27 cellular contexts compared by ENCODE assay signal in genomic region chr12:6858796-6859195, GRCh38. TPM values are rescaled to one million over a fixed set of nuclear protein-coding genes. Genes with fewer than 3 reads are reported as not detected.
"Had no signal": no experiment of that assay in that cellular context is flagged by ENCODE, and none has a peak within 500 bp of the region (broad histone marks: within the 10 kb centered on the region; RNA-seq: fewer than 3 reads in every experiment).

No MANE protein-coding gene starts in this region.

- H3K9me3 ChIP-seq: colonic mucosa, esophagus muscularis mucosa, esophagus squamous epithelium, gastrocnemius medialis, gastroesophageal sphincter, heart left ventricle had no signal

- FAIRE-seq: colon, endometrium, endothelial cell of umbilical vein, frontal cortex had no signal

- H3K27ac ChIP-seq: colonic mucosa, coronary artery, epithelial cell of prostate, esophagus muscularis mucosa, esophagus squamous epithelium, foreskin keratinocyte, gastrocnemius medialis, gastroesophageal sphincter, heart left ventricle had no signal

- H3K4me1 ChIP-seq: foreskin keratinocyte had no signal

- DNase-seq: colonic mucosa; cortex of kidney; dermis blood vessel endothelial cell; dorsolateral prefrontal cortex; effector CD4-positive, alpha-beta T cell; effector CD8-positive, alpha-beta T cell; effector memory CD4-positive, alpha-beta T cell; effector memory CD8-positive, alpha-beta T cell; endodermal cell; erythroblast; esophagus squamous epithelium; foreskin fibroblast; foreskin keratinocyte; foreskin melanocyte; gastrocnemius medialis; glutamatergic neuron; head of caudate nucleus; heart left ventricle had no signal

- H3K27me3 ChIP-seq: colonic mucosa, dorsolateral prefrontal cortex, esophagus muscularis mucosa, esophagus squamous epithelium, foreskin keratinocyte, gastrocnemius medialis, gastroesophageal sphincter, heart left ventricle had no signal

- H3K4me3 ChIP-seq: colonic mucosa, coronary artery, dorsolateral prefrontal cortex, esophagus muscularis mucosa, esophagus squamous epithelium, gastrocnemius medialis, gastroesophageal sphincter, heart left ventricle had no signal

RNA-seq across cellular contexts. Expression of gene GNB3, which starts 18.1 kb away (rescaled TPM):
- total RNA-seq: esophagus mucosa, gastrocnemius medialis had no signal
